ENCODE assay signal across 9 cellular contexts in the genomic region with DNA sequence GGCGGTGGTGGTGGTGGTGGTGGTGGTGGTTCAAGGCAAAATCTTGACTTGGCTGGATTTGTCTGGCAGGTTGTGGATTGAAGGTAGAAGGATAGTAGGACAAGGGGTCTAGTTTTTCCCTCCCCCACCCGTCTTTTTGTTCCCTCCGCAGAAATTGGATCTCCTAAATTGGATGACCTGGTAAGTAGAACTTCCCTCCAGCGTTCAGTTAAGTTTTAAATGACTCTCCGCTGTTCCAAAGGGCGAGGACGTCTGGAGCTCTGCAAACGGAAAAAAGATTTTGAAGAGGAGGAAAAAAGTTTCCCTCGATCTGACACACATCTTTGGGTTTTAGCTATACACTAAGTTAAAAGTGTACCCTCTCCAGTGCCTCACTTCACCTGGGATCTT. TPM values are rescaled to one million over a fixed set of nuclear protein-coding genes. Genes with fewer than 3 reads are reported as not detected.
DNase-seq lines count a peak whose midpoint lies in the region; ATAC-seq and TF ChIP-seq lines count a peak whose summit lies in the region.
"Had no signal": no experiment of that assay in that cellular context is flagged by ENCODE, and none has a peak within 500 bp of the region (broad histone marks: within the 10 kb centered on the region; RNA-seq: fewer than 3 reads in every experiment).

No MANE protein-coding gene starts in this region.

- ATAC-seq in right lobe of liver (peak; percentile 9 to 48 (median 22)), GM19351 (IDR thresholded peaks at IDR 0.05; ENCODE audit: unreplicated experiment) (no peak)

- H3K36me3 ChIP-seq in brain microvascular endothelial cell (replicated peaks) (no peaks in the 10 kb centered on the region), right lobe of liver (no peaks in the 10 kb centered on the region), thyroid gland (no peaks in the 10 kb centered on the region)

- peaks cover 3% of the 10 kb centered on the region for H3K4me1 Mint-ChIP-seq in activated CD4-positive, alpha-beta T cell treated with anti-CD3 and anti-CD28 coated beads, Interleukin-2, amount 10 ng/mL, durations not matched to agents 24 days and 14 days

- in situ Hi-C loops in brain microvascular endothelial cell (cut with HindIII; ENCODE audit: low pct_ligation_motif_present, low sequenced_read_pairs) (no loop called here), GM13976 (cut with MboI; ENCODE audit: low sequenced_read_pairs, unreplicated experiment) (no loop called here)

- H3K27ac ChIP-seq in brain microvascular endothelial cell (no peak overlapping the region), right lobe of liver (peak overlapping the region; percentile 30 to 59 (median 38)), thyroid gland (peak overlapping the region; percentile 1 to 38 (median 25))

- intact Hi-C loops in activated CD4-positive, alpha-beta T cell treated with anti-CD3 and anti-CD28 coated beads, Interleukin-2, amount 10 ng/mL, durations not matched to agents 24 days and 14 days (cut with micrococcal nuclease): loop anchor here (2.0 kb wide), 1 partner anchor 34 kb away; a partner anchor contains a TSS
- intact Hi-C loops in right lobe of liver (cut with DNase I): loop anchor here in 1 of 2 donors (10.0 kb wide), 1 partner anchor 168 kb away; no protein-coding TSS in a partner anchor
- intact Hi-C loops in thyroid gland (cut with DNase I): loop anchor here (5.0 kb wide), 1 partner anchor 116 kb away; no protein-coding TSS in a partner anchor

- H3K9me3 Mint-ChIP-seq in activated CD4-positive, alpha-beta T cell treated with anti-CD3 and anti-CD28 coated beads, Interleukin-2, amount 10 ng/mL, durations not matched to agents 24 days and 14 days: no peaks in the 10 kb centered on the region

- DNase-seq in activated CD4-positive, alpha-beta T cell treated with anti-CD3 and anti-CD28 coated beads, Interleukin-2, amount 10 ng/mL, durations not matched to agents 24 days and 14 days: no peak
- no peak for DNase-seq in activated CD4-positive, alpha-beta T cell treated with anti-CD3 and anti-CD28 coated beads for 1 hour
- no peak for DNase-seq in brain microvascular endothelial cell
- no peak for DNase-seq in right lobe of liver
- DNase-seq in thyroid gland: no peak
- DNase-seq in GM13976 (ENCODE audit: low spot score): no peak
- no peak for DNase-seq in NCI-H748 (lab: John Stamatoyannopoulos, UW; ENCODE audit: unreplicated experiment)
- DNase-seq: DND-41 had no signal

- H3K9me3 ChIP-seq in right lobe of liver (no peaks in the 10 kb centered on the region), thyroid gland (no peaks in the 10 kb centered on the region)

- TF ChIP-seq CTCF in brain microvascular endothelial cell (IDR thresholded peaks at IDR 0.05; ENCODE audit: low read depth, low read length, missing control alignments) (no peak), right lobe of liver (IDR thresholded peaks at IDR 0.05) (no peak), thyroid gland (IDR thresholded peaks at IDR 0.05) (no peak), GM13976 (IDR thresholded peaks at IDR 0.05; ENCODE audit: borderline replicate concordance, control extremely low read depth, extremely low read depth, insufficient read depth, missing control alignments) (no peak)

- peak overlapping the region; percentile 83 for H3K4me3 Mint-ChIP-seq in activated CD4-positive, alpha-beta T cell treated with anti-CD3 and anti-CD28 coated beads, Interleukin-2, amount 10 ng/mL, durations not matched to agents 24 days and 14 days

- H3K27me3 Mint-ChIP-seq in activated CD4-positive, alpha-beta T cell treated with anti-CD3 and anti-CD28 coated beads, Interleukin-2, amount 10 ng/mL, durations not matched to agents 24 days and 14 days: peaks cover 54% of the 10 kb centered on the region

- H3K27me3 ChIP-seq in brain microvascular endothelial cell (replicated peaks): no peaks in the 10 kb centered on the region
- H3K27me3 ChIP-seq in right lobe of liver: no peaks in the 10 kb centered on the region
- H3K27me3 ChIP-seq in thyroid gland: no peaks in the 10 kb centered on the region

- H3K27ac Mint-ChIP-seq in activated CD4-positive, alpha-beta T cell treated with anti-CD3 and anti-CD28 coated beads, Interleukin-2, amount 10 ng/mL, durations not matched to agents 24 days and 14 days: no peak overlapping the region

- TF ChIP-seq POLR2A in right lobe of liver (IDR thresholded peaks at IDR 0.05) (no peak), thyroid gland (IDR thresholded peaks at IDR 0.05) (no peak)

- 6% methylated on average over 9 of the region's 9 CpGs for WGBS in right lobe of liver (ENCODE audit: insufficient coverage, low coverage, low lambda C conversion rate, missing lambda C conversion rate)
- WGBS in thyroid gland, 2 donors: 6 to 10% methylated on average over 8 to 9 of the region's 9 CpGs

- H3K4me3 ChIP-seq in brain microvascular endothelial cell (ENCODE audit: low read depth, low read length): peak overlapping the region; percentile 81
- H3K4me3 ChIP-seq in right lobe of liver: peak overlapping the region in 2 of 3 donors; percentile 19 to 41
- H3K4me3 ChIP-seq in thyroid gland (replicated peaks in 1 of 3): peak overlapping the region in 1 of 3 donors; percentile 75

- H3K36me3 Mint-ChIP-seq in activated CD4-positive, alpha-beta T cell treated with anti-CD3 and anti-CD28 coated beads, Interleukin-2, amount 10 ng/mL, durations not matched to agents 24 days and 14 days (ENCODE audit: low read depth): no peaks in the 10 kb centered on the region

- H3K4me1 ChIP-seq in right lobe of liver (peaks cover 0 to 23% (median 3%) of the 10 kb centered on the region in 4 donors), thyroid gland (peaks cover 27 to 32% of the 10 kb centered on the region in 2 donors)

RNA-seq across cellular contexts. Expression of a gene that starts 0.4 kb away (rescaled TPM):
- not detected in 2 replicates for total RNA-seq in activated CD4-positive, alpha-beta T cell treated with anti-CD3 and anti-CD28 coated beads, Interleukin-2, amount 10 ng/mL, durations not matched to agents 24 days and 14 days
- total RNA-seq in right lobe of liver (10 to 100 TPM; 32.5 to 46.3 (median 44.1) TPM), thyroid gland (10 to 100 TPM; 40.8 to 62.1 (median 50.2) TPM)

RNA-seq across cellular contexts. Expression of a gene that starts 33.6 kb away (rescaled TPM):
- total RNA-seq in activated CD4-positive, alpha-beta T cell treated with anti-CD3 and anti-CD28 coated beads, Interleukin-2, amount 10 ng/mL, durations not matched to agents 24 days and 14 days: 35.9 and 36.4 TPM in 2 replicates
- total RNA-seq in right lobe of liver (10 to 100 TPM; 22.6 to 33.2 (median 27.1) TPM), thyroid gland (10 to 100 TPM; 61.8 to 72.8 (median 66.3) TPM)

Comparison
In these comparisons a context has a peak if more than half of its experiments do, and no peak if none do; other contexts are left out.
1. RNA of a gene that starts 0.4 kb away (total RNA-seq): 40.8 to 62.1 TPM in thyroid gland and 32.5 to 46.3 TPM in right lobe of liver; not detected in activated CD4-positive, alpha-beta T cell treated with anti-CD3 and anti-CD28 coated beads, Interleukin-2, amount 10 ng/mL, durations not matched to agents 24 days and 14 days; every median in the first group is over 10 times any median in the second.